Comparison of ENCODE assay signal across 8 cellular contexts in genomic region chr11:96390403-96390830, GRCh38. TPM values are rescaled to one million over a fixed set of nuclear protein-coding genes. Genes with fewer than 3 reads are reported as not detected.
DNase-seq lines count a peak whose midpoint lies in the region; TF ChIP-seq lines count a peak whose summit lies in the region.

No MANE protein-coding gene starts in this region.

- TF ChIP-seq CTCF in Calu3 (IDR thresholded peaks at IDR 0.05; ENCODE audit: unreplicated experiment) (no peak), Loucy (conservative IDR thresholded peaks at IDR 0.05; ENCODE audit: low read length) (no peak)

- H4K20me1 ChIP-seq in Loucy (ENCODE audit: insufficient read depth, low read length, poor library complexity, severe bottlenecking): peaks cover 8% of the 10 kb centered on the region

- DNase-seq in Calu3 (no peak), dermis blood vessel endothelial cell (peak; percentile 64), cortex of kidney (lab: John Stamatoyannopoulos, UW) (no peak), GOT3 (lab: John Stamatoyannopoulos, UW) (no peak)
- no peak for DNase-seq in stimulated activated CD8-positive, alpha-beta memory T cell treated with anti-CD3 and anti-CD28 coated beads, Interleukin-4, amount 100 ng/mL, for 48 hours
- DNase-seq in stimulated activated CD4-positive, alpha-beta T cell treated with anti-CD3 and anti-CD28 coated beads, Interleukin-4, amount 100 ng/mL, for 1 hour: no peak

- H3K9ac ChIP-seq in Loucy (ENCODE audit: low read depth, low read length, poor library complexity, severe bottlenecking): peak overlapping the region; percentile 77

- H3K4me1 ChIP-seq in Loucy (ENCODE audit: insufficient read depth, low read length, poor library complexity, severe bottlenecking): peaks cover 61% of the 10 kb centered on the region
- peaks cover 18% of the 10 kb centered on the region for H3K4me1 ChIP-seq in mononuclear cell (ENCODE audit: insufficient read depth, low read length)

- H3K36me3 Mint-ChIP-seq in Calu3 (ENCODE audit: insufficient read depth, unreplicated experiment): peaks cover 27% of the 10 kb centered on the region

- H3K9me2 ChIP-seq in Loucy (replicated peaks; ENCODE audit: low read depth, low read length): no peaks in the 10 kb centered on the region

- TSS peak; percentile 82 for BruUV-seq in Calu3 (replicated peaks; lab: Mats Ljungman, UMichigan)

- H3F3A ChIP-seq in Loucy (ENCODE audit: low read depth): 0 out of 2 replicates have a peak, but pooled peaks cover 3% of the 10 kb centered on the region

- intact Hi-C loops in Calu3 (cut with micrococcal nuclease; ENCODE audit: unreplicated experiment): loop anchor here (5.0 kb wide), 1 partner anchor 598 kb away; the partner anchor contains the start of gene CEP57

- no peaks in the 10 kb centered on the region for H3K36me3 ChIP-seq in Loucy (ENCODE audit: insufficient read depth, low read length)

- H3K4me3 Mint-ChIP-seq in Calu3 (ENCODE audit: low read depth, unreplicated experiment): peak overlapping the region; percentile 92

- H3K9me3 Mint-ChIP-seq in Calu3 (ENCODE audit: low read depth, unreplicated experiment): peaks cover 3% of the 10 kb centered on the region

- peak overlapping the region; percentile 98 for H3K4me3 ChIP-seq in Loucy (ENCODE audit: low read length, poor library complexity, severe bottlenecking)
- H3K4me3 ChIP-seq in mononuclear cell (ENCODE audit: low read length): peak overlapping the region; percentile 81

- CTCF ChIA-PET in Calu3 (lab: Charles Lee): interaction anchor here (0.9 to 1.1 kb wide), 3 partner anchors 47 to 541 kb away, joined by 3 to 9 read pairs (median 7); partner anchors contain the start of gene MAML2

- peak overlapping the region; percentile 93 for H3K27ac Mint-ChIP-seq in Calu3 (ENCODE audit: unreplicated experiment)

- H2AFZ ChIP-seq in Loucy (ENCODE audit: low read length): peak overlapping the region; percentile 93

- H3K27me3 ChIP-seq in Loucy (ENCODE audit: insufficient read depth, low read length, poor library complexity, severe bottlenecking) (no peaks in the 10 kb centered on the region), mononuclear cell (ENCODE audit: insufficient read depth, low read length) (no peaks in the 10 kb centered on the region)

- peaks cover 64% of the 10 kb centered on the region for H3K79me2 ChIP-seq in Loucy (ENCODE audit: insufficient read depth, low read length)

- H3K4me1 Mint-ChIP-seq in Calu3 (ENCODE audit: low read depth, unreplicated experiment): peaks cover 28% of the 10 kb centered on the region

- H3K9me3 ChIP-seq in Loucy (ENCODE audit: insufficient read depth, low read depth, low read length) (no peaks in the 10 kb centered on the region), mononuclear cell (ENCODE audit: low read depth, low read length) (no peaks in the 10 kb centered on the region)

- no peaks in the 10 kb centered on the region for H3K27me3 Mint-ChIP-seq in Calu3 (ENCODE audit: unreplicated experiment)

- peak overlapping the region; percentile 90 for H3K4me2 ChIP-seq in Loucy (ENCODE audit: low read depth, low read length, poor library complexity, severe bottlenecking)

RNA-seq across cellular contexts. Expression of gene JRKL, which starts 0.6 kb away (rescaled TPM):
- 9.3 and 11.6 TPM in 2 replicates for total RNA-seq in Calu3 (2022)
- 11.2 and 12.1 TPM in 2 replicates for total RNA-seq in dermis blood vessel endothelial cell
- total RNA-seq in mononuclear cell: 3.4 TPM

RNA-seq across cellular contexts. Expression of gene CCDC82, which starts 0.7 kb away (rescaled TPM):
- 20.1 and 23.3 TPM in 2 replicates for total RNA-seq in Calu3 (2022)
- total RNA-seq in dermis blood vessel endothelial cell: 24.2 and 34.9 TPM in 2 replicates
- total RNA-seq in mononuclear cell: 42.2 TPM

RNA-seq across cellular contexts. Expression of gene MAML2, which starts 47.4 kb away (rescaled TPM):
- 16.7 and 22.7 TPM in 2 replicates for total RNA-seq in Calu3 (2022)
- 6.3 and 8.7 TPM in 2 replicates for total RNA-seq in dermis blood vessel endothelial cell
- total RNA-seq in mononuclear cell: 48.2 TPM
